Comparison of ENCODE assay signal across 14 cellular contexts in the genomic region with DNA sequence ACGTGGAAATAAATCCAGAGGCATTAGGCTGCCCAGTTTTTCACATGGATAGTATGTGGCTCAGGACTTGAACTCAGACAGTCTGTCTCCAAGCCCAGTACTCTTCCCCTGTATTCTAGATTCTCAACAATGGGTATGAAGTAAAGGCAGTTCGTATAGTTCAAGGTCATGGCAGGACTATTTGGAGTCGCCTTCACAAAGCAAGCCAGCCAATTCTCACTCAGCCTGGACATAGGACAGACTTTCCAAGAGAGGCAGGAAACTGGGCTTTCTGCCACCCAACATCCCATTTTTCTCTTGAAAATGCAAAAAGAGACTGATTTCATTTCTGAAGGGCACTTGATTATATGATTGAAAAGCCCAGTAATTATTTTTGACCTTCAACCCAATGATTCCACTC.
"Had no signal": no experiment of that assay in that cellular context is flagged by ENCODE, and none has a peak within 500 bp of the region (broad histone marks: within the 10 kb centered on the region; RNA-seq: fewer than 3 reads in every experiment).

No MANE protein-coding gene starts in this region.

- H3K9ac ChIP-seq: SK-N-SH had no signal

- H3K4me3 ChIP-seq: hepatocyte, skin epidermis, upper lobe of right lung had no signal

- H3K79me2 ChIP-seq: hepatocyte had no signal

- H3K9me3 ChIP-seq: SK-N-SH, upper lobe of right lung had no signal

- H3K36me3 ChIP-seq: upper lobe of right lung had no signal

- DNase-seq: activated CD4-positive, alpha-beta T cell treated with anti-CD3 and anti-CD28 coated beads for 36 hours; activated CD4-positive, alpha-beta T cell treated with anti-CD3 and anti-CD28 coated beads, Interleukin-2, amount 50 U/mL, for 48 hours; activated gamma-delta T cell treated with Interleukin-2 at 50 U/mL for 16 hours; left colon; mammary epithelial cell; occipital lobe; SK-N-SH; stimulated activated CD4-positive, alpha-beta T cell treated with anti-CD3 and anti-CD28 coated beads, Interleukin-15, amount 100 ng/mL, for 24 hours; stimulated activated CD4-positive, alpha-beta T cell treated with anti-CD3 and anti-CD28 coated beads, Interleukin-2, amount 100 ng/mL, for 48 hours; upper lobe of right lung had no signal

- H3K27ac ChIP-seq: hepatocyte, skin epidermis, upper lobe of right lung had no signal

- FAIRE-seq: endometrium had no signal

- ATAC-seq: activated CD4-positive, alpha-beta T cell treated with anti-CD3 and anti-CD28 coated beads for 36 hours; activated naive CD4-positive, alpha-beta T cell treated with anti-CD3 and anti-CD28 coated beads, Interleukin-2, amount 50 U/mL, for 72 hours; left colon; upper lobe of right lung had no signal

- H3K27me3 ChIP-seq: hepatocyte, upper lobe of right lung had no signal

- H2AFZ ChIP-seq: hepatocyte had no signal

- H3K4me2 ChIP-seq: hepatocyte, SK-N-SH had no signal
